8 cellular contexts compared by ENCODE assay signal in genomic region chr6:27687154-27688013, GRCh38.
DNase-seq lines count a peak whose midpoint lies in the region; ATAC-seq and TF ChIP-seq lines count a peak whose summit lies in the region.

No MANE protein-coding gene starts in this region.

- 1 to 2% methylated on average over 43 of the region's 43 CpGs for WGBS in lung, 2 donors

- H3K4me1 ChIP-seq in lung (ENCODE audit: control insufficient read depth in 2 of 2, insufficient read depth in 2 of 2, low read length in 2 of 2): no peaks in the 10 kb centered on the region

- peak in 53 of 56 donors; percentile 25 to 68 (median 49) for TF ChIP-seq CTCF in dorsolateral prefrontal cortex (IDR thresholded peaks at IDR 0.05 in 54 of 56, conservative IDR thresholded peaks at IDR 0.05 in 2 of 56; ENCODE audit: low read depth in 1 of 56, partially characterized antibody in 56 of 56)
- peak; percentile 51 for TF ChIP-seq CTCF in lung (IDR thresholded peaks at IDR 0.05; ENCODE audit: control extremely low read depth, extremely low read depth)

- no peaks in the 10 kb centered on the region for H3K36me3 ChIP-seq in lung (ENCODE audit: control insufficient read depth in 2 of 2, insufficient read depth in 2 of 2, low read length in 2 of 2)

- peak; percentile 11 to 83 (median 54) for DNase-seq in C1 segment of cervical spinal cord (lab: John Stamatoyannopoulos, UW)
- peak; percentile 43 for DNase-seq in GM19240 (ENCODE audit: insufficient read length, low spot score)
- DNase-seq in NCI-H526 (lab: John Stamatoyannopoulos, UW): peak; percentile 88 to 92
- peak; percentile 70 for DNase-seq in activated CD4-positive, alpha-beta T cell treated with anti-CD3 and anti-CD28 coated beads, Interleukin-2, amount 50 U/mL, for 1 hour
- peak; percentile 60 to 90 (median 82) for DNase-seq in dorsolateral prefrontal cortex
- DNase-seq in lung (ENCODE audit: low spot score): peak; percentile 54
- peak; percentile 66 to 73 (median 70) for DNase-seq in stimulated activated CD4-positive, alpha-beta T cell treated with anti-CD3 and anti-CD28 coated beads, TNF-alpha, amount 100 ng/mL, for 48 hours (ENCODE audit: low read depth in 3 of 3)

- peak; percentile 62 for ATAC-seq in HG03442 (IDR thresholded peaks at IDR 0.05; ENCODE audit: unreplicated experiment)
- peak; percentile 87 for ATAC-seq in lung (ENCODE audit: insufficient read depth, low FRiP score)

- intact Hi-C loops in dorsolateral prefrontal cortex (cut with DNase I): loop anchor here in 1 of 2 donors (5.0 to 10.0 kb wide), 3 partner anchors 65 to 503 kb away; partner anchors contain the start of gene ZNF184

- H3K27me3 ChIP-seq in dorsolateral prefrontal cortex (peaks cover 0 to 11% (median 4%) of the 10 kb centered on the region in 45 donors), lung (ENCODE audit: control insufficient read depth, insufficient read depth) (no peaks in the 10 kb centered on the region)

- H3K27ac ChIP-seq in dorsolateral prefrontal cortex (peak overlapping the region in 50 of 59 donors; percentile 9 to 85 (median 64)), lung (ENCODE audit: low read depth in 1 of 2, low read length in 1 of 2) (no peak overlapping the region)

- H3K4me3 ChIP-seq in dorsolateral prefrontal cortex (peak overlapping the region; percentile 39 to 81 (median 62)), lung (peak overlapping the region; percentile 20)

- peaks cover 0 to 1% of the 10 kb centered on the region in 2 donors for H3K9me3 ChIP-seq in lung (ENCODE audit: control insufficient read depth in 2 of 2, insufficient read depth in 1 of 2, low read length in 1 of 2)

Comparison
In these comparisons a context has a peak if more than half of its experiments do, and no peak if none do; other contexts are left out.
1. H3K27ac ChIP-seq: peak in dorsolateral prefrontal cortex (50 of 59); none in lung (0 of 2).
2. Peak in every context shown above with its lines, with median percentiles within 50 percentile points of each other: DNase-seq.